ENCODE assay signal across 12 cellular contexts in the genomic region with DNA sequence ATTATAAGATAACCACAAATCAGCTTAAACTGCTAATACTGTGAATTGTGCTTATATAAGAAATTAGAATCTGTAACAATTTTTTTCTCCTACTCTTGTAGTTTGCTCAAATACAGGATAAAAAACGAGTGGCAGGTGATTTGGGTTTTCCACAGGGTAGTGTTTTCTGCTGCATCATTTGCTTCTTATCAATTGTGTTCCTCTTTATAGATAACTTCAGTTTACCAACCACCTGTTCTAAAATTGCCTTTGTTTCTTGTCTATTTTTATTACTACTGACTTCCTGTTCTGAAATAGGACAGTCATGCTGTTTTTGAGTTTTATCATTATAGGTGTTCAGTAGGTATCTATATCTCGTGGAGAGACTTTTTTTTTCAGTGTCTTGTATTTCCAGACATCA. TPM values are rescaled to one million over a fixed set of nuclear protein-coding genes. Genes with fewer than 3 reads are reported as not detected.
A peak's percentile ranks its signal among the peaks of the same experiment; 100 is the strongest.
DNase-seq lines count a peak whose midpoint lies in the region; ATAC-seq and TF ChIP-seq lines count a peak whose summit lies in the region.
"Had no signal": no experiment of that assay in that cellular context is flagged by ENCODE, and none has a peak within 500 bp of the region (broad histone marks: within the 10 kb centered on the region; RNA-seq: fewer than 3 reads in every experiment).

No MANE protein-coding gene starts in this region.

- H3K4me3 Mint-ChIP-seq in activated T-helper 2 cell treated with anti-CD3 and anti-CD28 coated beads, Interferon-gamma antibody, Interleukin-2, Interleukin-4, amounts not matched to agents 10 μg/mL and 5 μg/mL and 100 μg/mL, durations not matched to agents 14 hours and 24 hours and 36 hours (ENCODE audit: low read depth) = no peak overlapping the region

- no peaks in the 10 kb centered on the region for H3K9me3 ChIP-seq in smooth muscle cell (replicated peaks; ENCODE audit: low read depth)
- no peaks in the 10 kb centered on the region for H3K9me3 ChIP-seq in gastroesophageal sphincter
- H3K9me3 ChIP-seq: pancreas had no signal

- H3K4me1 Mint-ChIP-seq in activated T-helper 2 cell treated with anti-CD3 and anti-CD28 coated beads, Interferon-gamma antibody, Interleukin-2, Interleukin-4, amounts not matched to agents 10 μg/mL and 5 μg/mL and 100 μg/mL, durations not matched to agents 14 hours and 24 hours and 36 hours (ENCODE audit: low read depth) = peaks cover 32% of the 10 kb centered on the region

- H2AFZ ChIP-seq in smooth muscle cell (ENCODE audit: low read depth) = no peak overlapping the region

- H3K9ac ChIP-seq in smooth muscle cell (ENCODE audit: low read depth) = no peak overlapping the region

- no peak overlapping the region for H3K4me2 ChIP-seq in smooth muscle cell

- H3K27me3 Mint-ChIP-seq in activated T-helper 2 cell treated with anti-CD3 and anti-CD28 coated beads, Interferon-gamma antibody, Interleukin-2, Interleukin-4, amounts not matched to agents 10 μg/mL and 5 μg/mL and 100 μg/mL, durations not matched to agents 14 hours and 24 hours and 36 hours (ENCODE audit: low read depth) = no peaks in the 10 kb centered on the region

- WGBS in smooth muscle cell (ENCODE audit: low lambda C conversion rate) = 81% methylated on average over 2 of the region's 2 CpGs
- 74 to 78% methylated on average over 2 of the region's 2 CpGs for WGBS in gastroesophageal sphincter (ENCODE audit: low coverage in 1 of 2), 2 donors

- intact Hi-C loops in activated T-helper 2 cell treated with anti-CD3 and anti-CD28 coated beads, Interferon-gamma antibody, Interleukin-2, Interleukin-4, amounts not matched to agents 10 μg/mL and 5 μg/mL and 100 μg/mL, durations not matched to agents 14 hours and 24 hours and 36 hours (cut with micrococcal nuclease) = no loop called here

- H3K27me3 ChIP-seq in smooth muscle cell (ENCODE audit: low read depth) (no peaks in the 10 kb centered on the region), gastroesophageal sphincter (no peaks in the 10 kb centered on the region)
- H3K27me3 ChIP-seq: pancreas had no signal

- H3K9me3 Mint-ChIP-seq in activated T-helper 2 cell treated with anti-CD3 and anti-CD28 coated beads, Interferon-gamma antibody, Interleukin-2, Interleukin-4, amounts not matched to agents 10 μg/mL and 5 μg/mL and 100 μg/mL, durations not matched to agents 14 hours and 24 hours and 36 hours = no peaks in the 10 kb centered on the region

- no peaks in the 10 kb centered on the region for H3K36me3 ChIP-seq in smooth muscle cell (ENCODE audit: low read depth)
- H3K36me3 ChIP-seq in gastroesophageal sphincter = no peaks in the 10 kb centered on the region
- H3K36me3 ChIP-seq: pancreas had no signal

- H3K36me3 Mint-ChIP-seq in activated T-helper 2 cell treated with anti-CD3 and anti-CD28 coated beads, Interferon-gamma antibody, Interleukin-2, Interleukin-4, amounts not matched to agents 10 μg/mL and 5 μg/mL and 100 μg/mL, durations not matched to agents 14 hours and 24 hours and 36 hours (ENCODE audit: low read depth) = peaks cover 49% of the 10 kb centered on the region

- ATAC-seq in GM18498 (IDR thresholded peaks at IDR 0.05; ENCODE audit: unreplicated experiment) (peak; percentile 52), GM19324 (IDR thresholded peaks at IDR 0.05; ENCODE audit: low FRiP score, unreplicated experiment) (peak; percentile 46), HG02852 (IDR thresholded peaks at IDR 0.05; ENCODE audit: unreplicated experiment) (peak; percentile 48), gastroesophageal sphincter (no peak)
- ATAC-seq: pancreas had no signal

- no peak for TF ChIP-seq CTCF in smooth muscle cell (IDR thresholded peaks at IDR 0.05; ENCODE audit: borderline replicate concordance, insufficient read depth, poor library complexity, severe bottlenecking)
- no peak for TF ChIP-seq CTCF in gastroesophageal sphincter (IDR thresholded peaks at IDR 0.05)

- H3K79me2 ChIP-seq in smooth muscle cell (ENCODE audit: low read depth) = no peaks in the 10 kb centered on the region

- H3K27ac ChIP-seq in smooth muscle cell (ENCODE audit: low read depth) (no peak overlapping the region), gastroesophageal sphincter (no peak overlapping the region)
- H3K27ac ChIP-seq: pancreas, RWPE1 had no signal

- no peak for TF ChIP-seq EP300 in gastroesophageal sphincter (IDR thresholded peaks at IDR 0.05)

- H3K4me1 ChIP-seq in smooth muscle cell (ENCODE audit: low read depth) (peaks cover 3% of the 10 kb centered on the region), gastroesophageal sphincter (peaks cover 19 to 46% (median 25%) of the 10 kb centered on the region in 3 donors)

- DNase-seq in RPMI8226 (peak; percentile 29), smooth muscle cell (lab: John Stamatoyannopoulos, UW; ENCODE audit: unreplicated experiment) (no peak)
- DNase-seq in activated naive CD4-positive, alpha-beta T cell treated with anti-CD3 and anti-CD28 coated beads, Interleukin-2, amount 50 U/mL, for 16 hours = no peak
- DNase-seq in activated T-helper 2 cell treated with anti-CD3 and anti-CD28 coated beads, Interferon-gamma antibody, Interleukin-2, Interleukin-4, amounts not matched to agents 10 μg/mL and 5 μg/mL and 100 μg/mL, durations not matched to agents 14 hours and 24 hours and 36 hours (ENCODE audit: low spot score) = no peak
- DNase-seq: KG1; pancreas; stimulated activated naive CD4-positive, alpha-beta T cell treated with Interleukin-2 at 50 U/mL for 16 hours had no signal

- no peak overlapping the region for H3K27ac Mint-ChIP-seq in activated T-helper 2 cell treated with anti-CD3 and anti-CD28 coated beads, Interferon-gamma antibody, Interleukin-2, Interleukin-4, amounts not matched to agents 10 μg/mL and 5 μg/mL and 100 μg/mL, durations not matched to agents 14 hours and 24 hours and 36 hours

- H3K4me3 ChIP-seq in smooth muscle cell (no peak overlapping the region), gastroesophageal sphincter (no peak overlapping the region)
- H3K4me3 ChIP-seq: pancreas had no signal

- no peaks in the 10 kb centered on the region for H3F3A ChIP-seq in smooth muscle cell (ENCODE audit: low read depth)

- H4K20me1 ChIP-seq in smooth muscle cell (ENCODE audit: low read depth) = no peaks in the 10 kb centered on the region

- no peak for TF ChIP-seq POLR2A in gastroesophageal sphincter (IDR thresholded peaks at IDR 0.05)

RNA-seq across cellular contexts. Expression of a gene that starts 56.9 kb away (rescaled TPM):
- 40.9 and 44.0 TPM in 2 replicates for total RNA-seq in activated T-helper 2 cell treated with anti-CD3 and anti-CD28 coated beads, Interferon-gamma antibody, Interleukin-2, Interleukin-4, amounts not matched to agents 10 μg/mL and 5 μg/mL and 100 μg/mL, durations not matched to agents 14 hours and 24 hours and 36 hours
- total RNA-seq in smooth muscle cell (3.6 and 5.1 TPM in 2 replicates), gastroesophageal sphincter (100 to 1,000 TPM in 3 of 4 donors, 10 to 100 TPM in 1; 80.2 to 176 (median 143) TPM)
- 1.2 and 1.7 TPM in 2 replicates for polyA plus RNA-seq in smooth muscle cell
